Comparison of ENCODE assay signal across 15 cellular contexts in genomic region chr4:3256230-3257124, GRCh38. TPM values are rescaled to one million over a fixed set of nuclear protein-coding genes. Genes with fewer than 3 reads are reported as not detected.
DNase-seq lines count a peak whose midpoint lies in the region; ATAC-seq and TF ChIP-seq lines count a peak whose summit lies in the region.
"Had no signal": no experiment of that assay in that cellular context is flagged by ENCODE, and none has a peak within 500 bp of the region (broad histone marks: within the 10 kb centered on the region; RNA-seq: fewer than 3 reads in every experiment).

No MANE protein-coding gene starts in this region.

- H3K27ac ChIP-seq in left ventricle myocardium inferior (replicated peaks) (no peak overlapping the region), PC-9 (no peak overlapping the region), upper lobe of right lung (no peak overlapping the region)
- H3K27ac ChIP-seq: hepatocyte, HL-60, SK-N-MC, suprapubic skin had no signal

- H3F3A ChIP-seq in PC-9 (ENCODE audit: insufficient read depth, low read depth): peaks cover 17% of the 10 kb centered on the region; the same call in 1 of the 2 replicates

- H3K4me2 ChIP-seq in PC-9: peak overlapping the region; percentile 35; the same call in 1 of the 2 replicates
- H3K4me2 ChIP-seq: hepatocyte had no signal

- no peak for TF ChIP-seq CTCF in left ventricle myocardium inferior (IDR thresholded peaks at IDR 0.05; ENCODE audit: borderline replicate concordance)
- no peak for TF ChIP-seq CTCF in PC-9 (conservative IDR thresholded peaks at IDR 0.05)
- no peak for TF ChIP-seq CTCF in upper lobe of right lung (IDR thresholded peaks at IDR 0.05)

- DNase-seq in Right ventricle myocardium inferior (ENCODE audit: missing footprints) (peak; percentile 13), left ventricle myocardium inferior (no peak), PC-9 (no peak), mesenteric fat pad (ENCODE audit: low spot score) (peak; percentile 72), upper lobe of right lung (peak; percentile 35), OCI-M1 (lab: John Stamatoyannopoulos, UW) (no peak), HT-29 (ENCODE audit: low spot score) (no peak)
- no peak for DNase-seq in stimulated activated CD8-positive, alpha-beta memory T cell treated with anti-CD3 and anti-CD28 coated beads, Interleukin-4, amount 100 ng/mL, for 48 hours
- DNase-seq: IMR-90, NCI-H1436 treated with DMSO at 0.1 percent for 48 hours, NCI-H748 treated with DMSO at 0.1 percent for 48 hours had no signal

- no peaks in the 10 kb centered on the region for H3K9me2 ChIP-seq in PC-9 (ENCODE audit: insufficient read depth)

- H3K4me3 ChIP-seq in left ventricle myocardium inferior: no peak overlapping the region
- no peak overlapping the region for H3K4me3 ChIP-seq in PC-9
- no peak overlapping the region for H3K4me3 ChIP-seq in upper lobe of right lung
- H3K4me3 ChIP-seq: hepatocyte, SK-N-MC, suprapubic skin had no signal

- no peaks in the 10 kb centered on the region for H4K20me1 ChIP-seq in PC-9 (ENCODE audit: insufficient read depth)

- H3K4me1 ChIP-seq in left ventricle myocardium inferior (no peaks in the 10 kb centered on the region), PC-9 (replicated peaks; ENCODE audit: insufficient read depth) (peaks cover 25% of the 10 kb centered on the region), upper lobe of right lung (no peaks in the 10 kb centered on the region)
- H3K4me1 ChIP-seq: suprapubic skin had no signal

- CTCF ChIA-PET in PC-9 (lab: Charles Lee): no interaction called here

- no peaks in the 10 kb centered on the region for H3K79me2 ChIP-seq in PC-9 (ENCODE audit: low read depth)
- H3K79me2 ChIP-seq: hepatocyte had no signal

- no peak overlapping the region for H2AFZ ChIP-seq in PC-9
- H2AFZ ChIP-seq: hepatocyte had no signal

- ATAC-seq in Right ventricle myocardium inferior (no peak), upper lobe of right lung (no peak)

- no peaks in the 10 kb centered on the region for H3K9me3 ChIP-seq in left ventricle myocardium inferior (replicated peaks)
- no peaks in the 10 kb centered on the region for H3K9me3 ChIP-seq in PC-9 (ENCODE audit: insufficient read depth, low read depth)
- H3K9me3 ChIP-seq in upper lobe of right lung: no peaks in the 10 kb centered on the region
- H3K9me3 ChIP-seq: suprapubic skin had no signal

- H3K27me3 ChIP-seq in left ventricle myocardium inferior (ENCODE audit: low read depth) (no peaks in the 10 kb centered on the region), PC-9 (ENCODE audit: insufficient read depth, low read depth) (no peaks in the 10 kb centered on the region), upper lobe of right lung (no peaks in the 10 kb centered on the region)
- H3K27me3 ChIP-seq: hepatocyte, suprapubic skin had no signal

- POLR2A ChIA-PET in PC-9 (lab: Charles Lee; ENCODE audit: unreplicated experiment): interaction anchor here (0.6 kb wide), 2 partner anchors 412 to 493 kb away, joined by 3 to 8 read pairs; no protein-coding TSS in a partner anchor

- no TSS peak for BruUV-seq in PC-9 (replicated peaks; lab: Mats Ljungman, UMichigan)

- intact Hi-C loops in Right ventricle myocardium inferior (cut with DNase I) (no loop called here), left ventricle myocardium inferior (cut with micrococcal nuclease) (no loop called here), PC-9 (cut with micrococcal nuclease; ENCODE audit: unreplicated experiment) (loop anchor here (5.0 kb wide), 1 partner anchor 276 kb away; the partner anchor contains the start of gene LRPAP1), upper lobe of right lung (cut with DNase I) (no loop called here)

- H3K36me3 ChIP-seq in left ventricle myocardium inferior (peaks cover 10% of the 10 kb centered on the region), PC-9 (ENCODE audit: low read depth) (no peaks in the 10 kb centered on the region), upper lobe of right lung (no peaks in the 10 kb centered on the region)
- H3K36me3 ChIP-seq: suprapubic skin had no signal

RNA-seq across cellular contexts. Expression of gene MSANTD1, which starts 7.5 kb away (rescaled TPM):
- 0.51 TPM for total RNA-seq in Right ventricle myocardium inferior
- total RNA-seq in left ventricle myocardium inferior: 0.44 TPM
- total RNA-seq in PC-9 (2021): 3.1 and 3.4 TPM in 2 replicates
- 0.80 TPM for total RNA-seq in mesenteric fat pad
- total RNA-seq in upper lobe of right lung: 1.0 TPM
- 0.41 and 0.44 TPM in 2 replicates for total RNA-seq in HT-29 (2014; rRNA removed; shearing (Covaris generic))

RNA-seq across cellular contexts. Expression of gene RGS12, which starts 36.3 kb away (rescaled TPM):
- total RNA-seq in Right ventricle myocardium inferior (21.0 TPM), left ventricle myocardium inferior (13.4 TPM), PC-9 (2021) (36.6 and 37.1 TPM in 2 replicates), mesenteric fat pad (26.3 TPM), upper lobe of right lung (58.2 TPM)
- total RNA-seq in HT-29 (2014; rRNA removed; shearing (Covaris generic)): 7.1 and 7.6 TPM in 2 replicates

Comparison
In these comparisons a context has a peak if more than half of its experiments do, and no peak if none do; other contexts are left out.
1. DNase-seq: peak in Right ventricle myocardium inferior (single experiment), mesenteric fat pad (single experiment) and upper lobe of right lung (single experiment); none in left ventricle myocardium inferior (single experiment), PC-9 (0 of 2), OCI-M1 (single experiment), stimulated activated CD8-positive, alpha-beta memory T cell treated with anti-CD3 and anti-CD28 coated beads, Interleukin-4, amount 100 ng/mL, for 48 hours (single experiment) and HT-29 (single experiment).